ENCODE assay signal across 8 cellular contexts in genomic region chr1:168145184-168146159, GRCh38. TPM values are rescaled to one million over a fixed set of nuclear protein-coding genes. Genes with fewer than 3 reads are reported as not detected.
DNase-seq lines count a peak whose midpoint lies in the region; ATAC-seq, FAIRE-seq and TF ChIP-seq lines count a peak whose summit lies in the region.

No MANE protein-coding gene starts in this region.

- peak; percentile 97 for TF ChIP-seq CTCF in AG10803 (conservative IDR thresholded peaks at IDR 0.05; ENCODE audit: low read length)
- peak; percentile 91 for TF ChIP-seq CTCF in activated B cell treated with CpG ODN at 0.5 μM for 24 hours (IDR thresholded peaks at IDR 0.05)
- TF ChIP-seq CTCF in bronchial epithelial cell (IDR thresholded peaks at IDR 0.05; ENCODE audit: insufficient read depth, low read length, severe bottlenecking): peak; percentile 89
- TF ChIP-seq CTCF in keratinocyte (optimal IDR thresholded peaks at IDR 0.05 in 1 of 3, IDR thresholded peaks at IDR 0.05 in 1 of 3, conservative IDR thresholded peaks at IDR 0.05 in 1 of 3; ENCODE audit: extremely low read depth in 1 of 3, insufficient read depth in 2 of 3, low read length in 3 of 3): peak; percentile 89 to 97 (median 95)

- no peaks in the 10 kb centered on the region for H3K27me3 Mint-ChIP-seq in activated B cell treated with CpG ODN at 0.5 μM for 24 hours

- H4K20me1 ChIP-seq in keratinocyte (ENCODE audit: control insufficient read depth, extremely low read depth, insufficient read depth, low read length): no peaks in the 10 kb centered on the region

- no peak overlapping the region for H3K4me3 ChIP-seq in AG10803 (ENCODE audit: low read length)
- H3K4me3 ChIP-seq in bronchial epithelial cell (ENCODE audit: low read depth, low read length): no peak overlapping the region
- no peak overlapping the region for H3K4me3 ChIP-seq in keratinocyte (ENCODE audit: control insufficient read depth in 2 of 3, extremely low read depth in 1 of 3, insufficient read depth in 2 of 3, low read depth in 1 of 3, low read length in 3 of 3)

- no peak for FAIRE-seq in bronchial epithelial cell (lab: Jason Lieb, UNC)
- FAIRE-seq in keratinocyte (lab: Jason Lieb, UNC): peak; percentile 46

- peaks cover 14% of the 10 kb centered on the region for H3K4me1 Mint-ChIP-seq in activated B cell treated with CpG ODN at 0.5 μM for 24 hours

- no peak overlapping the region for H3K4me2 ChIP-seq in keratinocyte (ENCODE audit: control insufficient read depth, extremely low read depth, insufficient read depth, low read depth, low read length)

- intact Hi-C loops in activated B cell treated with CpG ODN at 0.5 μM for 24 hours (cut with micrococcal nuclease): loop anchor here (1.0 to 2.0 kb wide), 3 partner anchors 8 to 61 kb away; partner anchors contain the start of gene TIPRL

- CTCF ChIA-PET in activated B cell treated with CpG ODN at 0.5 μM for 24 hours (lab: Charles Lee): interaction anchor here (0.7 to 1.4 kb wide), 4 partner anchors 9 to 77 kb away, joined by 3 to 6 read pairs (median 4); partner anchors contain the start of gene GPR161

- dilution Hi-C loops in keratinocyte (cut with MboI; ENCODE audit: extremely low pct_ligation_motif_present, low sequenced_read_pairs): no loop called here

- H3K36me3 ChIP-seq in bronchial epithelial cell (ENCODE audit: control insufficient read depth, insufficient read depth, low read length) (no peaks in the 10 kb centered on the region), keratinocyte (ENCODE audit: control insufficient read depth in 2 of 2, extremely low read depth in 1 of 2, insufficient read depth in 2 of 2, low read length in 2 of 2) (no peaks in the 10 kb centered on the region)

- POLR2A ChIA-PET in activated B cell treated with CpG ODN at 0.5 μM for 24 hours (lab: Charles Lee): no interaction called here

- H3K9me3 ChIP-seq in keratinocyte (ENCODE audit: control insufficient read depth, low read depth, low read length): no peaks in the 10 kb centered on the region

- H3K36me3 Mint-ChIP-seq in activated B cell treated with CpG ODN at 0.5 μM for 24 hours (ENCODE audit: low read depth): no peaks in the 10 kb centered on the region

- peak overlapping the region; percentile 32 for H3K4me3 Mint-ChIP-seq in activated B cell treated with CpG ODN at 0.5 μM for 24 hours

- no peaks in the 10 kb centered on the region for H3K9me3 Mint-ChIP-seq in activated B cell treated with CpG ODN at 0.5 μM for 24 hours

- no peaks in the 10 kb centered on the region for H3K9me1 ChIP-seq in keratinocyte (ENCODE audit: control insufficient read depth, extremely low read depth, insufficient read depth, low read length)

- no peaks in the 10 kb centered on the region for H3K4me1 ChIP-seq in keratinocyte (ENCODE audit: control insufficient read depth, extremely low read depth, insufficient read depth, low read length)

- no peak overlapping the region for H2AFZ ChIP-seq in keratinocyte (ENCODE audit: control insufficient read depth, low read length)

- ATAC-seq in GM18909 (IDR thresholded peaks at IDR 0.05; ENCODE audit: poor library complexity, unreplicated experiment) (peak; percentile 90), HG03159 (IDR thresholded peaks at IDR 0.05; ENCODE audit: unreplicated experiment) (peak; percentile 94), activated B cell treated with CpG ODN at 0.5 μM for 24 hours (ENCODE audit: low read depth) (peak; percentile 100)

- no peaks in the 10 kb centered on the region for H3K79me2 ChIP-seq in keratinocyte (ENCODE audit: control insufficient read depth, insufficient read depth, low read length)

- DNase-seq in AG10803 (ENCODE audit: low read depth): peak; percentile 74
- DNase-seq in NCI-H2227 (lab: John Stamatoyannopoulos, UW; ENCODE audit: unreplicated experiment): peak; percentile 89
- DNase-seq in activated B cell treated with CpG ODN at 0.5 μM for 24 hours: peak; percentile 80
- DNase-seq in bronchial epithelial cell (ENCODE audit: low read depth): peak; percentile 61
- DNase-seq in keratinocyte (ENCODE audit: low read depth, low spot score): no peak
- peak; percentile 88 for DNase-seq in stimulated activated CD4-positive, alpha-beta T cell treated with anti-CD3 and anti-CD28 coated beads, Interleukin-1b, Interleukin-23, amount 100 ng/mL, for 48 hours

- peak overlapping the region; percentile 53 for H3K27ac Mint-ChIP-seq in activated B cell treated with CpG ODN at 0.5 μM for 24 hours

- H3K27ac ChIP-seq in keratinocyte (ENCODE audit: control insufficient read depth, insufficient read depth, low read length): no peak overlapping the region

- no peak overlapping the region for H3K9ac ChIP-seq in keratinocyte (ENCODE audit: control insufficient read depth, extremely low read depth, insufficient read depth, low read length)

- no peaks in the 10 kb centered on the region for H3K27me3 ChIP-seq in bronchial epithelial cell (ENCODE audit: control insufficient read depth, insufficient read depth, low read length)
- no peaks in the 10 kb centered on the region for H3K27me3 ChIP-seq in keratinocyte (ENCODE audit: control insufficient read depth, extremely low read depth, insufficient read depth, low read length)

RNA-seq across cellular contexts. Expression of gene GPR161, which starts 8.7 kb away (rescaled TPM):
- total RNA-seq in activated B cell treated with CpG ODN at 0.5 μM for 24 hours (0.04 and 0.32 TPM in 2 replicates), bronchial epithelial cell (7.4 and 8.2 TPM in 2 replicates)
- polyA plus RNA-seq in keratinocyte: 7.8 to 11.6 TPM (median 9.1 TPM) in 3 replicates
- polyA plus RNA-seq in keratinocyte (2011; ENCODE audit: low read depth): 1.8 TPM
- polyA plus RNA-seq in keratinocyte (2011; cell fraction: cytosol; rRNA removed): 7.9 and 9.2 TPM in 2 replicates
- 15.0 and 18.0 TPM in 2 replicates for polyA plus RNA-seq in keratinocyte (2011; cell fraction: nucleus; rRNA removed)
- 2.7 and 10.2 TPM in 2 replicates for polyA plus RNA-seq in keratinocyte (2012; ENCODE audit: low replicate concordance)
- 25.9 to 76.1 TPM (median 26.9 TPM) in 3 replicates for polyA minus RNA-seq in keratinocyte
- 15.5 TPM for polyA minus RNA-seq in keratinocyte (2011; cell fraction: cytosol; rRNA and poly(A)+ RNA removed)
- polyA minus RNA-seq in keratinocyte (2011; cell fraction: nucleus; rRNA and poly(A)+ RNA removed): 10.8 and 21.3 TPM in 2 replicates

RNA-seq across cellular contexts. Expression of gene TIPRL, which starts 33.3 kb away (rescaled TPM):
- total RNA-seq in activated B cell treated with CpG ODN at 0.5 μM for 24 hours: 25.5 and 29.8 TPM in 2 replicates
- total RNA-seq in bronchial epithelial cell: 25.3 and 38.5 TPM in 2 replicates
- polyA plus RNA-seq in keratinocyte: 27.2 to 62.5 TPM (median 31.3 TPM) in 3 replicates
- 40.3 TPM for polyA plus RNA-seq in keratinocyte (2011; ENCODE audit: low read depth)
- 28.0 and 42.7 TPM in 2 replicates for polyA plus RNA-seq in keratinocyte (2011; cell fraction: cytosol; rRNA removed)
- polyA plus RNA-seq in keratinocyte (2011; cell fraction: nucleus; rRNA removed): 11.5 and 25.3 TPM in 2 replicates
- 25.1 and 30.3 TPM in 2 replicates for polyA plus RNA-seq in keratinocyte (2012; ENCODE audit: low replicate concordance)
- polyA minus RNA-seq in keratinocyte: 3.2 to 30.3 TPM (median 10.9 TPM) in 3 replicates
- polyA minus RNA-seq in keratinocyte (2011; cell fraction: cytosol; rRNA and poly(A)+ RNA removed): 22.6 TPM
- polyA minus RNA-seq in keratinocyte (2011; cell fraction: nucleus; rRNA and poly(A)+ RNA removed): 4.5 and 8.5 TPM in 2 replicates
